Comparison of ENCODE assay signal across 7 cellular contexts in genomic region chr1:227789042-227789880, GRCh38. TPM values are rescaled to one million over a fixed set of nuclear protein-coding genes. Genes with fewer than 3 reads are reported as not detected.
A peak's percentile ranks its signal among the peaks of the same experiment; 100 is the strongest.
DNase-seq lines count a peak whose midpoint lies in the region; ATAC-seq, FAIRE-seq and TF ChIP-seq lines count a peak whose summit lies in the region.

No MANE protein-coding gene starts in this region.

- no peaks in the 10 kb centered on the region for H3K9me3 ChIP-seq in T-helper 17 cell (ENCODE audit: control insufficient read depth, low read length, poor library complexity, severe bottlenecking)
- no peaks in the 10 kb centered on the region for H3K9me3 ChIP-seq in gastroesophageal sphincter
- no peaks in the 10 kb centered on the region for H3K9me3 ChIP-seq in small intestine (ENCODE audit: control insufficient read depth, low read depth)

- H3K27ac ChIP-seq in gastroesophageal sphincter (peak overlapping the region in 3 of 4 donors; percentile 89 to 90 (median 89)), small intestine (ENCODE audit: low read depth in 1 of 2, low read length in 1 of 2) (no peak overlapping the region)

- H3K4me1 ChIP-seq in gastroesophageal sphincter (peaks cover 4 to 41% (median 21%) of the 10 kb centered on the region in 3 donors), small intestine (ENCODE audit: control insufficient read depth in 2 of 2, insufficient read depth in 1 of 2, low read depth in 1 of 2, low read length in 1 of 2) (peaks cover 0 to 10% of the 10 kb centered on the region in 2 donors)

- TF ChIP-seq CTCF in gastroesophageal sphincter (IDR thresholded peaks at IDR 0.05): no peak

- H3K4me3 ChIP-seq in H7 (ENCODE audit: insufficient read depth, low read depth, low read length) (peak overlapping the region; percentile 74), gastroesophageal sphincter (peak overlapping the region in 1 of 2 donors; percentile 75), small intestine (ENCODE audit: low read depth in 1 of 2, low read length in 2 of 2) (peak overlapping the region in 1 of 2 donors; percentile 61)

- intact Hi-C loops in left colon (cut with DNase I, micrococcal nuclease): no loop called here

- TF ChIP-seq EP300 in gastroesophageal sphincter (IDR thresholded peaks at IDR 0.05): no peak

- H3K4me1 Mint-ChIP-seq in T-helper 17 cell: peaks cover 21% of the 10 kb centered on the region

- ATAC-seq in T-helper 17 cell: no peak
- ATAC-seq in gastroesophageal sphincter: no peak
- no peak for ATAC-seq in left colon

- H3K4me3 Mint-ChIP-seq in T-helper 17 cell: peak overlapping the region; percentile 88

- H3K27me3 ChIP-seq in H7 (ENCODE audit: control insufficient read depth, insufficient read depth, low read length): peaks cover 29% of the 10 kb centered on the region
- no peaks in the 10 kb centered on the region for H3K27me3 ChIP-seq in gastroesophageal sphincter
- H3K27me3 ChIP-seq in small intestine (ENCODE audit: control insufficient read depth in 2 of 2, insufficient read depth in 2 of 2, low read length in 2 of 2): no peaks in the 10 kb centered on the region

- H3K27me3 Mint-ChIP-seq in T-helper 17 cell: peaks cover 1% of the 10 kb centered on the region

- no peaks in the 10 kb centered on the region for H3K36me3 ChIP-seq in H7 (replicated peaks; ENCODE audit: control insufficient read depth, insufficient read depth, low read length)
- no peaks in the 10 kb centered on the region for H3K36me3 ChIP-seq in gastroesophageal sphincter
- H3K36me3 ChIP-seq in small intestine (ENCODE audit: control insufficient read depth in 2 of 2, insufficient read depth in 2 of 2, low read length in 2 of 2): no peaks in the 10 kb centered on the region

- TF ChIP-seq POLR2A in gastroesophageal sphincter (IDR thresholded peaks at IDR 0.05): no peak

- no peak for FAIRE-seq in small intestine (lab: Jason Lieb, UNC)

- DNase-seq in H7: peak; percentile 69
- no peak for DNase-seq in T-helper 17 cell
- peak; percentile 6 for DNase-seq in small intestine
- no peak for DNase-seq in left colon
- DNase-seq in superior temporal gyrus (ENCODE audit: extremely low spot score): no peak
- no peak for DNase-seq in activated CD4-positive, alpha-beta T cell treated with anti-CD3 and anti-CD28 coated beads for 48 hours

- 66% methylated on average over 5 of the region's 19 CpGs; no CpG with 5 or more reads in 1 of the 2 donors for WGBS in gastroesophageal sphincter (ENCODE audit: low coverage in 1 of 2), 2 donors
- WGBS in small intestine, 3 donors: 34 to 58% (median 50%) methylated on average over 17 to 19 of the region's 19 CpGs

- H3K36me3 Mint-ChIP-seq in T-helper 17 cell (ENCODE audit: low read depth): no peaks in the 10 kb centered on the region

- peak overlapping the region; percentile 24 for H3K27ac Mint-ChIP-seq in T-helper 17 cell

RNA-seq across cellular contexts. Expression of gene PRSS38, which starts 26.2 kb away (rescaled TPM):
- total RNA-seq in H7 (2014; rRNA removed; shearing (Covaris generic)): not detected in 2 replicates
- total RNA-seq in T-helper 17 cell (not detected), gastroesophageal sphincter (not detected), left colon (not detected)
- not detected for polyA plus RNA-seq in small intestine

RNA-seq across cellular contexts. Expression of gene SNAP47, which starts 54.0 kb away (rescaled TPM):
- 122 and 123 TPM in 2 replicates for total RNA-seq in H7 (2014; rRNA removed; shearing (Covaris generic))
- total RNA-seq in T-helper 17 cell: 10 to 100 TPM; 20.4 to 23.6 TPM
- total RNA-seq in gastroesophageal sphincter: 10 to 100 TPM; 27.1 to 47.0 (median 35.6) TPM
- 10 to 100 TPM in 2 of 3 donors, 1 to 10 TPM in 1; 9.8 to 16.6 (median 14.3) TPM for polyA plus RNA-seq in small intestine
- total RNA-seq in left colon: 10 to 100 TPM; 18.6 to 20.5 TPM

RNA-seq across cellular contexts. Expression of gene JMJD4, which starts 54.2 kb away (rescaled TPM):
- total RNA-seq in H7 (2014; rRNA removed; shearing (Covaris generic)): 45.3 and 54.4 TPM in 2 replicates
- total RNA-seq in T-helper 17 cell (10 to 100 TPM in 1 of 2 donors, 1 to 10 TPM in 1; 6.8 to 11.2 TPM), gastroesophageal sphincter (10 to 100 TPM; 13.8 to 19.5 (median 17.0) TPM), left colon (10 to 100 TPM; 11.1 to 11.9 TPM)
- polyA plus RNA-seq in small intestine: 10 to 100 TPM in 1 of 3 donors, 1 to 10 TPM in 2; 8.4 to 12.6 (median 9.6) TPM

Comparison
In these comparisons a context has a peak if more than half of its experiments do, and no peak if none do; other contexts are left out.
1. DNase-seq: peak in H7 (single experiment) and small intestine (single experiment); none in T-helper 17 cell (0 of 3), left colon (0 of 2), superior temporal gyrus (single experiment) and activated CD4-positive, alpha-beta T cell treated with anti-CD3 and anti-CD28 coated beads for 48 hours (single experiment).
2. H3K27ac ChIP-seq: peak in gastroesophageal sphincter (3 of 4); none in small intestine (0 of 2).